In genomic region chr16:46826618-46827017, GRCh38 we compare ENCODE assay signal across 15 cellular contexts. TPM values are rescaled to one million over a fixed set of nuclear protein-coding genes. Genes with fewer than 3 reads are reported as not detected.
A peak's percentile ranks its signal among the peaks of the same experiment; 100 is the strongest.
DNase-seq lines count a peak whose midpoint lies in the region; ATAC-seq and TF ChIP-seq lines count a peak whose summit lies in the region.
"Had no signal": no experiment of that assay in that cellular context is flagged by ENCODE, and none has a peak within 500 bp of the region (broad histone marks: within the 10 kb centered on the region; RNA-seq: fewer than 3 reads in every experiment).

No MANE protein-coding gene starts in this region.

- TF ChIP-seq POLR2A in ovary (IDR thresholded peaks at IDR 0.05) = no peak

- TF ChIP-seq CTCF in HEK293 (tag by site-specific recombination; IDR thresholded peaks at IDR 0.05) (no peak), ovary (IDR thresholded peaks at IDR 0.05) (no peak)

- peaks cover 38% of the 10 kb centered on the region for H3K4me1 Mint-ChIP-seq in activated CD4-positive, alpha-beta T cell treated with anti-CD3 and anti-CD28 coated beads, Interleukin-2, amount 10 ng/mL, durations not matched to agents 24 days and 14 days
- peaks cover 44% of the 10 kb centered on the region for H3K4me1 Mint-ChIP-seq in activated T-helper 2 cell treated with anti-CD3 and anti-CD28 coated beads, Interferon-gamma antibody, Interleukin-2, Interleukin-4, amounts not matched to agents 10 μg/mL and 5 μg/mL and 100 μg/mL, durations not matched to agents 14 hours and 24 hours and 36 hours (ENCODE audit: low read depth)
- H3K4me1 Mint-ChIP-seq in memory B cell = peaks cover 16% of the 10 kb centered on the region

- peaks cover 22% of the 10 kb centered on the region for H3K36me3 Mint-ChIP-seq in activated CD4-positive, alpha-beta T cell treated with anti-CD3 and anti-CD28 coated beads, Interleukin-2, amount 10 ng/mL, durations not matched to agents 24 days and 14 days (ENCODE audit: low read depth)
- peaks cover 26% of the 10 kb centered on the region for H3K36me3 Mint-ChIP-seq in activated T-helper 2 cell treated with anti-CD3 and anti-CD28 coated beads, Interferon-gamma antibody, Interleukin-2, Interleukin-4, amounts not matched to agents 10 μg/mL and 5 μg/mL and 100 μg/mL, durations not matched to agents 14 hours and 24 hours and 36 hours (ENCODE audit: low read depth)
- H3K36me3 Mint-ChIP-seq in memory B cell = peaks cover 8% of the 10 kb centered on the region

- intact Hi-C loops in activated CD4-positive, alpha-beta T cell treated with anti-CD3 and anti-CD28 coated beads, Interleukin-2, amount 10 ng/mL, durations not matched to agents 24 days and 14 days (cut with micrococcal nuclease) = loop anchor here (5.0 to 10.0 kb wide), 3 partner anchors 748 to 1788 kb away; partner anchors contain the start of gene N4BP1
- intact Hi-C loops in activated T-helper 2 cell treated with anti-CD3 and anti-CD28 coated beads, Interferon-gamma antibody, Interleukin-2, Interleukin-4, amounts not matched to agents 10 μg/mL and 5 μg/mL and 100 μg/mL, durations not matched to agents 14 hours and 24 hours and 36 hours (cut with micrococcal nuclease) = loop anchor here (5.0 to 10.0 kb wide), 4 partner anchors 146 to 1556 kb away; partner anchors contain the start of gene DNAJA2
- intact Hi-C loops in ovary (cut with DNase I) = no loop called here

- peaks cover 10% of the 10 kb centered on the region; the same call in 1 of the 2 replicates for H3K4me1 ChIP-seq in HEK293 (ENCODE audit: control insufficient read depth, insufficient read depth, low read length)
- H3K4me1 ChIP-seq in ovary (ENCODE audit: insufficient read depth) = peaks cover 1% of the 10 kb centered on the region
- H3K4me1 ChIP-seq: colonic mucosa had no signal

- H3K27ac Mint-ChIP-seq in activated CD4-positive, alpha-beta T cell treated with anti-CD3 and anti-CD28 coated beads, Interleukin-2, amount 10 ng/mL, durations not matched to agents 24 days and 14 days = peak overlapping the region; percentile 82
- peak overlapping the region; percentile 78 for H3K27ac Mint-ChIP-seq in activated T-helper 2 cell treated with anti-CD3 and anti-CD28 coated beads, Interferon-gamma antibody, Interleukin-2, Interleukin-4, amounts not matched to agents 10 μg/mL and 5 μg/mL and 100 μg/mL, durations not matched to agents 14 hours and 24 hours and 36 hours
- peak overlapping the region; percentile 52 for H3K27ac Mint-ChIP-seq in memory B cell

- DNase-seq in activated CD4-positive, alpha-beta T cell treated with anti-CD3 and anti-CD28 coated beads, Interleukin-2, amount 10 ng/mL, durations not matched to agents 24 days and 14 days = no peak
- no peak for DNase-seq in activated CD4-positive, alpha-beta T cell treated with anti-CD3 and anti-CD28 coated beads, Interleukin-2, amount 50 U/mL, for 4 hours
- DNase-seq in activated T-helper 2 cell treated with anti-CD3 and anti-CD28 coated beads, Interferon-gamma antibody, Interleukin-2, Interleukin-4, amounts not matched to agents 10 μg/mL and 5 μg/mL and 100 μg/mL, durations not matched to agents 14 hours and 24 hours and 36 hours (ENCODE audit: low spot score) = no peak
- DNase-seq in memory B cell (ENCODE audit: low spot score in 2 of 2) (no peak), NCI-H2227 treated with DMSO at 0.1 percent for 48 hours (lab: John Stamatoyannopoulos, UW) (no peak), ovary (no peak)
- DNase-seq: colonic mucosa, mesendoderm, NCI-H1105, NCI-H446 treated with DMSO at 0.1 percent for 48 hours, pancreas, Peyer's patch, thyroid gland had no signal

- H3K9me3 ChIP-seq in HEK293 (ENCODE audit: control insufficient read depth, insufficient read depth, low read depth, low read length) = no peaks in the 10 kb centered on the region
- no peaks in the 10 kb centered on the region for H3K9me3 ChIP-seq in ovary
- H3K9me3 ChIP-seq: colonic mucosa, pancreas, Peyer's patch, thyroid gland had no signal

- TF ChIP-seq EP300 in ovary (IDR thresholded peaks at IDR 0.05) = no peak

- POLR2A ChIA-PET in HEK293 (lab: Yijun Ruan, JAX) = interaction anchor here (0.6 kb wide), 1 partner anchor 88 kb away, joined by 3 read pairs; no protein-coding TSS in a partner anchor

- no peaks in the 10 kb centered on the region for H3K9me3 Mint-ChIP-seq in activated CD4-positive, alpha-beta T cell treated with anti-CD3 and anti-CD28 coated beads, Interleukin-2, amount 10 ng/mL, durations not matched to agents 24 days and 14 days
- H3K9me3 Mint-ChIP-seq in activated T-helper 2 cell treated with anti-CD3 and anti-CD28 coated beads, Interferon-gamma antibody, Interleukin-2, Interleukin-4, amounts not matched to agents 10 μg/mL and 5 μg/mL and 100 μg/mL, durations not matched to agents 14 hours and 24 hours and 36 hours = no peaks in the 10 kb centered on the region
- H3K9me3 Mint-ChIP-seq in memory B cell = no peaks in the 10 kb centered on the region

- CTCF ChIA-PET in HEK293 (lab: Yijun Ruan, JAX) = interaction anchor here (0.7 to 1.1 kb wide), 2 partner anchors 19 to 26 kb away, joined by 3 read pairs; no protein-coding TSS in a partner anchor

- no peak overlapping the region for H3K4me3 ChIP-seq in HEK293 (ENCODE audit: low read depth, low read length)
- no peak overlapping the region for H3K4me3 ChIP-seq in ovary
- H3K4me3 ChIP-seq: colonic mucosa, pancreas, Peyer's patch, thyroid gland had no signal

- peak overlapping the region; percentile 72 for H3K4me3 Mint-ChIP-seq in activated CD4-positive, alpha-beta T cell treated with anti-CD3 and anti-CD28 coated beads, Interleukin-2, amount 10 ng/mL, durations not matched to agents 24 days and 14 days
- H3K4me3 Mint-ChIP-seq in activated T-helper 2 cell treated with anti-CD3 and anti-CD28 coated beads, Interferon-gamma antibody, Interleukin-2, Interleukin-4, amounts not matched to agents 10 μg/mL and 5 μg/mL and 100 μg/mL, durations not matched to agents 14 hours and 24 hours and 36 hours (ENCODE audit: low read depth) = peak overlapping the region; percentile 54
- H3K4me3 Mint-ChIP-seq in memory B cell = no peak overlapping the region

- H3K27me3 ChIP-seq in ovary = no peaks in the 10 kb centered on the region
- H3K27me3 ChIP-seq: colonic mucosa, pancreas, Peyer's patch, thyroid gland had no signal

- H3K36me3 ChIP-seq in HEK293 (ENCODE audit: control insufficient read depth in 2 of 2, insufficient read depth in 1 of 2, low read length in 2 of 2) (peaks cover 3 to 12% of the 10 kb centered on the region in 2 experiments; a peak in 1 of 3 replicates), ovary (no peaks in the 10 kb centered on the region)
- H3K36me3 ChIP-seq: colonic mucosa, pancreas, Peyer's patch, thyroid gland had no signal

- 86 to 90% (median 87%) methylated on average over 3 of the region's 3 CpGs for WGBS in ovary, 3 donors

- no peak for ATAC-seq in memory B cell (ENCODE audit: low read depth)
- ATAC-seq in HG03571 (IDR thresholded peaks at IDR 0.05; ENCODE audit: unreplicated experiment) = no peak
- ATAC-seq: pancreas had no signal

- peaks cover 2% of the 10 kb centered on the region for H3K27me3 Mint-ChIP-seq in activated CD4-positive, alpha-beta T cell treated with anti-CD3 and anti-CD28 coated beads, Interleukin-2, amount 10 ng/mL, durations not matched to agents 24 days and 14 days
- H3K27me3 Mint-ChIP-seq in activated T-helper 2 cell treated with anti-CD3 and anti-CD28 coated beads, Interferon-gamma antibody, Interleukin-2, Interleukin-4, amounts not matched to agents 10 μg/mL and 5 μg/mL and 100 μg/mL, durations not matched to agents 14 hours and 24 hours and 36 hours (ENCODE audit: low read depth) = peaks cover 2% of the 10 kb centered on the region
- no peaks in the 10 kb centered on the region for H3K27me3 Mint-ChIP-seq in memory B cell

- H3K27ac ChIP-seq in HEK293 (ENCODE audit: extremely low read depth, low read depth, low read length) = no peak overlapping the region
- no peak overlapping the region for H3K27ac ChIP-seq in ovary
- H3K27ac ChIP-seq: colonic mucosa, pancreas, Peyer's patch, thyroid gland had no signal

TF ChIP-seq in HEK293, 187 proteins besides CTCF, POLR2A, EP300 and RAD21:
- TF ChIP-seq ZFP37 (tag by site-specific recombination; IDR thresholded peaks at IDR 0.05) = no peak
- peak; percentile 37; the same call in 1 of the 2 replicates for TF ChIP-seq SP7 (tag by site-specific recombination; IDR thresholded peaks at IDR 0.05)

RNA-seq across cellular contexts. Expression of gene C16orf87, which starts 4.4 kb away (rescaled TPM):
- total RNA-seq in activated CD4-positive, alpha-beta T cell treated with anti-CD3 and anti-CD28 coated beads, Interleukin-2, amount 10 ng/mL, durations not matched to agents 24 days and 14 days = 32.0 and 32.7 TPM in 2 replicates
- total RNA-seq in activated T-helper 2 cell treated with anti-CD3 and anti-CD28 coated beads, Interferon-gamma antibody, Interleukin-2, Interleukin-4, amounts not matched to agents 10 μg/mL and 5 μg/mL and 100 μg/mL, durations not matched to agents 14 hours and 24 hours and 36 hours = 20.1 and 24.0 TPM in 2 replicates
- 1 to 10 TPM; 4.5 to 5.7 (median 5.1) TPM for total RNA-seq in ovary
- polyA plus RNA-seq in ovary = 1 to 10 TPM; 4.0 to 7.6 TPM

RNA-seq across cellular contexts. Expression of gene GPT2, which starts 57.5 kb away (rescaled TPM):
- 15.7 and 16.0 TPM in 2 replicates for total RNA-seq in activated CD4-positive, alpha-beta T cell treated with anti-CD3 and anti-CD28 coated beads, Interleukin-2, amount 10 ng/mL, durations not matched to agents 24 days and 14 days
- total RNA-seq in activated T-helper 2 cell treated with anti-CD3 and anti-CD28 coated beads, Interferon-gamma antibody, Interleukin-2, Interleukin-4, amounts not matched to agents 10 μg/mL and 5 μg/mL and 100 μg/mL, durations not matched to agents 14 hours and 24 hours and 36 hours = 12.9 and 13.5 TPM in 2 replicates
- 10 to 100 TPM in 3 of 7 donors, 1 to 10 TPM in 4; 2.2 to 30.7 (median 4.9) TPM for total RNA-seq in ovary
- 1 to 10 TPM; 3.6 to 6.6 TPM for polyA plus RNA-seq in ovary

Comparison
In these comparisons a context has a peak if more than half of its experiments do, and no peak if none do; other contexts are left out.
1. intact Hi-C loops: an anchor here in activated CD4-positive, alpha-beta T cell treated with anti-CD3 and anti-CD28 coated beads, Interleukin-2, amount 10 ng/mL, durations not matched to agents 24 days and 14 days (5.0 to 10.0 kb wide) and activated T-helper 2 cell treated with anti-CD3 and anti-CD28 coated beads, Interferon-gamma antibody, Interleukin-2, Interleukin-4, amounts not matched to agents 10 μg/mL and 5 μg/mL and 100 μg/mL, durations not matched to agents 14 hours and 24 hours and 36 hours (5.0 to 10.0 kb wide); none called in ovary.